11 cellular contexts compared by ENCODE assay signal in the genomic region with DNA sequence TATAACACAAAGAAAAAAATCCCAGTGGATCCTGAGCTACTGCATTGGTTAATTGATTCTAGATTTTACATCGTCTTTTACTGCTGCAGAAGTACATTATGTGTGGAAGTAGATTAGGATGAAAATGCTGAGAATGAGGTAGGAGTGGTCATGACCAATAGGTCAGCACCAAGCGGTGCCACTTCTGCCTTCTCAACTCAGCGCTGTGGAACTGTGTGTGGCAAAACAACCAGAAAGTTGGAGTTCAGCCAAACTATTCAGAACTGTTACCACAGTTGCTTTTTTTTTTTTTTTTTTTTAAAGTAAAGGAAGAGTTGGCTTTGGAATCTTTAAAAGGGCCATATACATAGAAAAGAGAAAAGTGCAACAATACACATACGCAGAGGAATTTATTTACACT. TPM values are rescaled to one million over a fixed set of nuclear protein-coding genes. Genes with fewer than 3 reads are reported as not detected.
A peak's percentile ranks its signal among the peaks of the same experiment; 100 is the strongest.
DNase-seq lines count a peak whose midpoint lies in the region; TF ChIP-seq lines count a peak whose summit lies in the region.
"Had no signal": no experiment of that assay in that cellular context is flagged by ENCODE, and none has a peak within 500 bp of the region (broad histone marks: within the 10 kb centered on the region; RNA-seq: fewer than 3 reads in every experiment).

No MANE protein-coding gene starts in this region.

- H3K27me3 ChIP-seq in vagina, result no peaks in the 10 kb centered on the region

- H3K27ac Mint-ChIP-seq in nephron, result peak overlapping the region in 2 of 3 experiments; percentile 43 to 69
- H3K27ac Mint-ChIP-seq: activated CD4-positive, alpha-beta T cell treated with anti-CD3 and anti-CD28 coated beads, Interleukin-2, amount 10 ng/mL, durations not matched to agents 24 days and 14 days; brain had no signal

- no peaks in the 10 kb centered on the region for H3K27me3 Mint-ChIP-seq in nephron (ENCODE audit: low read depth)
- H3K27me3 Mint-ChIP-seq: activated CD4-positive, alpha-beta T cell treated with anti-CD3 and anti-CD28 coated beads, Interleukin-2, amount 10 ng/mL, durations not matched to agents 24 days and 14 days; brain had no signal

- no peaks in the 10 kb centered on the region for H3K4me1 ChIP-seq in vagina

- H3K27ac ChIP-seq in vagina, result no peak overlapping the region

- H3K4me1 Mint-ChIP-seq in nephron, result peaks cover 29% of the 10 kb centered on the region
- H3K4me1 Mint-ChIP-seq: activated CD4-positive, alpha-beta T cell treated with anti-CD3 and anti-CD28 coated beads, Interleukin-2, amount 10 ng/mL, durations not matched to agents 24 days and 14 days had no signal

- TF ChIP-seq CTCF in epithelial cell of esophagus (IDR thresholded peaks at IDR 0.05; ENCODE audit: insufficient read depth, low read depth, low read length, missing control alignments) (no peak), nephron (IDR thresholded peaks at IDR 0.05; ENCODE audit: unreplicated experiment in 3 of 3) (no peak), vagina (IDR thresholded peaks at IDR 0.05) (no peak), GM13977 (IDR thresholded peaks at IDR 0.05; ENCODE audit: extremely low read depth, insufficient read depth, missing control alignments) (no peak)

- H3K9me3 ChIP-seq in vagina, result no peaks in the 10 kb centered on the region

- H3K36me3 ChIP-seq in vagina, result no peaks in the 10 kb centered on the region

- in situ Hi-C loops in GM13977 (cut with MboI; ENCODE audit: low pct_unique_long_range_greater_than_20kb, low sequenced_read_pairs, unreplicated experiment), result no loop called here

- peaks cover 9% of the 10 kb centered on the region for H3K36me3 Mint-ChIP-seq in nephron (ENCODE audit: low read depth)

- intact Hi-C loops in vagina (cut with DNase I), result no loop called here

- TF ChIP-seq POLR2A in vagina (IDR thresholded peaks at IDR 0.05), result no peak

- no peak overlapping the region for H3K4me3 Mint-ChIP-seq in nephron
- H3K4me3 Mint-ChIP-seq: activated CD4-positive, alpha-beta T cell treated with anti-CD3 and anti-CD28 coated beads, Interleukin-2, amount 10 ng/mL, durations not matched to agents 24 days and 14 days; brain had no signal

- peaks cover 4% of the 10 kb centered on the region for H3K9me3 Mint-ChIP-seq in nephron
- H3K9me3 Mint-ChIP-seq: activated CD4-positive, alpha-beta T cell treated with anti-CD3 and anti-CD28 coated beads, Interleukin-2, amount 10 ng/mL, durations not matched to agents 24 days and 14 days had no signal

- DNase-seq in HS-27A (ENCODE audit: low read depth), result peak; percentile 36
- DNase-seq in NCI-H510A (lab: John Stamatoyannopoulos, UW), result peak; percentile 5
- DNase-seq in epithelial cell of esophagus (ENCODE audit: low read depth), result peak; percentile 28
- DNase-seq in vagina (ENCODE audit: extremely low spot score in 2 of 2), result no peak
- no peak for DNase-seq in NK-92 (lab: John Stamatoyannopoulos, UW; ENCODE audit: unreplicated experiment)
- no peak for DNase-seq in GM13977 (ENCODE audit: low spot score)
- DNase-seq: activated CD4-positive, alpha-beta T cell treated with anti-CD3 and anti-CD28 coated beads, Interleukin-2, amount 10 ng/mL, durations not matched to agents 24 days and 14 days; NCI-H526 treated with DMSO at 0.1 percent for 48 hours; stimulated activated naive CD4-positive, alpha-beta T cell treated with Interleukin-2 at 50 U/mL for 16 hours had no signal

- H3K4me3 ChIP-seq in epithelial cell of esophagus (ENCODE audit: low read length) (no peak overlapping the region), vagina (no peak overlapping the region)

RNA-seq across cellular contexts. Expression of a gene that starts 24.2 kb away (rescaled TPM):
- total RNA-seq in vagina, result 3.2 TPM

Comparison
In these comparisons a context has a peak if more than half of its experiments do, and no peak if none do; other contexts are left out.
1. DNase-seq: peak in HS-27A (single experiment), NCI-H510A (single experiment) and epithelial cell of esophagus (single experiment); none in vagina (0 of 2), NK-92 (single experiment) and GM13977 (single experiment).